1 cellular context compared by ENCODE assay signal in genomic region chr20:62589150-62589498, GRCh38.
TF ChIP-seq lines count a peak whose summit lies in the region.

No MANE protein-coding gene starts in this region.

TF ChIP-seq in GM23338, 12 proteins besides CTCF, POLR2A, EP300 and RAD21 (continued from another document):
- TF ChIP-seq, protein P1, sequence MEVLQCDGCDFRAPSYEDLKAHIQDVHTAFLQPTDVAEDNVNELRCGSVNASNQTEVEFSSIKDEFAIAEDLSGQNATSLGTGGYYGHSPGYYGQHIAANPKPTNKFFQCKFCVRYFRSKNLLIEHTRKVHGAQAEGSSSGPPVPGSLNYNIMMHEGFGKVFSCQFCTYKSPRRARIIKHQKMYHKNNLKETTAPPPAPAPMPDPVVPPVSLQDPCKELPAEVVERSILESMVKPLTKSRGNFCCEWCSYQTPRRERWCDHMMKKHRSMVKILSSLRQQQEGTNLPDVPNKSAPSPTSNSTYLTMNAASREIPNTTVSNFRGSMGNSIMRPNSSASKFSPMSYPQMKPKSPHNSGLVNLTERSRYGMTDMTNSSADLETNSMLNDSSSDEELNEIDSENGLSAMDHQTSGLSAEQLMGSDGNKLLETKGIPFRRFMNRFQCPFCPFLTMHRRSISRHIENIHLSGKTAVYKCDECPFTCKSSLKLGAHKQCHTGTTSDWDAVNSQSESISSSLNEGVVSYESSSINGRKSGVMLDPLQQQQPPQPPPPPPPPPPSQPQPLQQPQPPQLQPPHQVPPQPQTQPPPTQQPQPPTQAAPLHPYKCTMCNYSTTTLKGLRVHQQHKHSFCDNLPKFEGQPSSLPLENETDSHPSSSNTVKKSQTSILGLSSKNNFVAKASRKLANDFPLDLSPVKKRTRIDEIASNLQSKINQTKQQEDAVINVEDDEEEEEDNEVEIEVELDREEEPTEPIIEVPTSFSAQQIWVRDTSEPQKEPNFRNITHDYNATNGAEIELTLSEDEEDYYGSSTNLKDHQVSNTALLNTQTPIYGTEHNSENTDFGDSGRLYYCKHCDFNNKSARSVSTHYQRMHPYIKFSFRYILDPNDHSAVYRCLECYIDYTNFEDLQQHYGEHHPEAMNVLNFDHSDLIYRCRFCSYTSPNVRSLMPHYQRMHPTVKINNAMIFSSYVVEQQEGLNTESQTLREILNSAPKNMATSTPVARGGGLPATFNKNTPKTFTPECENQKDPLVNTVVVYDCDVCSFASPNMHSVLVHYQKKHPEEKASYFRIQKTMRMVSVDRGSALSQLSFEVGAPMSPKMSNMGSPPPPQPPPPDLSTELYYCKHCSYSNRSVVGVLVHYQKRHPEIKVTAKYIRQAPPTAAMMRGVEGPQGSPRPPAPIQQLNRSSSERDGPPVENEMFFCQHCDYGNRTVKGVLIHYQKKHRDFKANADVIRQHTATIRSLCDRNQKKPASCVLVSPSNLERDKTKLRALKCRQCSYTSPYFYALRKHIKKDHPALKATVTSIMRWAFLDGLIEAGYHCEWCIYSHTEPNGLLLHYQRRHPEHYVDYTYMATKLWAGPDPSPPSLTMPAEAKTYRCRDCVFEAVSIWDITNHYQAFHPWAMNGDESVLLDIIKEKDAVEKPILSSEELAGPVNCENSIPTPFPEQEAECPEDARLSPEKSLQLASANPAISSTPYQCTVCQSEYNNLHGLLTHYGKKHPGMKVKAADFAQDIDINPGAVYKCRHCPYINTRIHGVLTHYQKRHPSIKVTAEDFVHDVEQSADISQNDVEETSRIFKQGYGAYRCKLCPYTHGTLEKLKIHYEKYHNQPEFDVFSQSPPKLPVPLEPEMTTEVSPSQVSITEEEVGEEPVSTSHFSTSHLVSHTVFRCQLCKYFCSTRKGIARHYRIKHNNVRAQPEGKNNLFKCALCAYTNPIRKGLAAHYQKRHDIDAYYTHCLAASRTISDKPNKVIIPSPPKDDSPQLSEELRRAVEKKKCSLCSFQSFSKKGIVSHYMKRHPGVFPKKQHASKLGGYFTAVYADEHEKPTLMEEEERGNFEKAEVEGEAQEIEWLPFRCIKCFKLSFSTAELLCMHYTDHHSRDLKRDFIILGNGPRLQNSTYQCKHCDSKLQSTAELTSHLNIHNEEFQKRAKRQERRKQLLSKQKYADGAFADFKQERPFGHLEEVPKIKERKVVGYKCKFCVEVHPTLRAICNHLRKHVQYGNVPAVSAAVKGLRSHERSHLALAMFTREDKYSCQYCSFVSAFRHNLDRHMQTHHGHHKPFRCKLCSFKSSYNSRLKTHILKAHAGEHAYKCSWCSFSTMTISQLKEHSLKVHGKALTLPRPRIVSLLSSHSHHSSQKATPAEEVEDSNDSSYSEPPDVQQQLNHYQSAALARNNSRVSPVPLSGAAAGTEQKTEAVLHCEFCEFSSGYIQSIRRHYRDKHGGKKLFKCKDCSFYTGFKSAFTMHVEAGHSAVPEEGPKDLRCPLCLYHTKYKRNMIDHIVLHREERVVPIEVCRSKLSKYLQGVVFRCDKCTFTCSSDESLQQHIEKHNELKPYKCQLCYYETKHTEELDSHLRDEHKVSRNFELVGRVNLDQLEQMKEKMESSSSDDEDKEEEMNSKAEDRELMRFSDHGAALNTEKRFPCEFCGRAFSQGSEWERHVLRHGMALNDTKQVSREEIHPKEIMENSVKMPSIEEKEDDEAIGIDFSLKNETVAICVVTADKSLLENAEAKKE (CRISPR knock-in tag; IDR thresholded peaks at IDR 0.05), result no peak
- no peak for TF ChIP-seq CREB1 (CRISPR knock-in tag; IDR thresholded peaks at IDR 0.05; ENCODE audit: low read depth)
- TF ChIP-seq STAT1 (IDR thresholded peaks at IDR 0.05; ENCODE audit: unreplicated experiment), result no peak
